ENCODE assay signal across 8 cellular contexts in genomic region chr2:64049633-64050220, GRCh38. TPM values are rescaled to one million over a fixed set of nuclear protein-coding genes. Genes with fewer than 3 reads are reported as not detected.
DNase-seq lines count a peak whose midpoint lies in the region; ATAC-seq and TF ChIP-seq lines count a peak whose summit lies in the region.

No MANE protein-coding gene starts in this region.

- ATAC-seq in HG02642 (IDR thresholded peaks at IDR 0.05; ENCODE audit: poor library complexity, unreplicated experiment) (peak; percentile 82), gastrocnemius medialis (peak; percentile 58 to 72)
- peak; percentile 93 for ATAC-seq in activated naive CD8-positive, alpha-beta T cell treated with anti-CD3 and anti-CD28 coated beads, Interleukin-2, amount 50 U/mL, for 24 hours

- H3K4me3 Mint-ChIP-seq in activated naive CD8-positive, alpha-beta T cell treated with anti-CD3 and anti-CD28 coated beads, Interleukin-2, amount 50 U/mL, for 24 hours, result no peak overlapping the region

- DNase-seq in NCI-H1417 treated with DMSO at 0.1 percent for 48 hours (lab: John Stamatoyannopoulos, UW), result peak; percentile 72
- DNase-seq in T follicular helper cell (ENCODE audit: low read depth), result peak; percentile 54
- DNase-seq in activated naive CD8-positive, alpha-beta T cell treated with anti-CD3 and anti-CD28 coated beads, Interleukin-2, amount 50 U/mL, for 24 hours, result peak; percentile 61
- DNase-seq in left ventricle myocardium inferior, result peak; percentile 36
- peak; percentile 11 to 23 for DNase-seq in gastrocnemius medialis
- no peak for DNase-seq in mesenteric fat pad (ENCODE audit: low spot score)

- H3K4me1 ChIP-seq in left ventricle myocardium inferior (peaks cover 14% of the 10 kb centered on the region), gastrocnemius medialis (peaks cover 0 to 8% of the 10 kb centered on the region in 2 donors)

- no peaks in the 10 kb centered on the region for H3K9me3 Mint-ChIP-seq in activated naive CD8-positive, alpha-beta T cell treated with anti-CD3 and anti-CD28 coated beads, Interleukin-2, amount 50 U/mL, for 24 hours

- no peak for TF ChIP-seq POLR2A in gastrocnemius medialis (IDR thresholded peaks at IDR 0.05)

- in situ Hi-C loops in gastrocnemius medialis (cut with MboI; ENCODE audit: low sequenced_read_pairs in 4 of 4), result loop anchor here (5.0 to 25.0 kb wide), 5 partner anchors 263 to 438 kb away; no protein-coding TSS in a partner anchor

- no peaks in the 10 kb centered on the region for H3K36me3 ChIP-seq in left ventricle myocardium inferior
- H3K36me3 ChIP-seq in gastrocnemius medialis, result no peaks in the 10 kb centered on the region

- no peaks in the 10 kb centered on the region for H3K9me3 ChIP-seq in left ventricle myocardium inferior (replicated peaks)
- no peaks in the 10 kb centered on the region for H3K9me3 ChIP-seq in gastrocnemius medialis

- H3K27me3 ChIP-seq in left ventricle myocardium inferior (ENCODE audit: low read depth) (no peaks in the 10 kb centered on the region), gastrocnemius medialis (no peaks in the 10 kb centered on the region)

- intact Hi-C loops in left ventricle myocardium inferior (cut with micrococcal nuclease), result loop anchor here (5.0 to 10.0 kb wide), 2 partner anchors 185 to 278 kb away; no protein-coding TSS in a partner anchor
- intact Hi-C loops in gastrocnemius medialis (cut with DNase I; ENCODE audit: low total_unique reads), result loop anchor here (5.0 kb wide), 2 partner anchors 263 to 278 kb away; no protein-coding TSS in a partner anchor

- H3K4me3 ChIP-seq in GM12875 (ENCODE audit: low read depth, low read length) (no peak overlapping the region), left ventricle myocardium inferior (no peak overlapping the region), gastrocnemius medialis (no peak overlapping the region)

- no peaks in the 10 kb centered on the region for H3K36me3 Mint-ChIP-seq in activated naive CD8-positive, alpha-beta T cell treated with anti-CD3 and anti-CD28 coated beads, Interleukin-2, amount 50 U/mL, for 24 hours (ENCODE audit: low read depth)

- H3K4me1 Mint-ChIP-seq in activated naive CD8-positive, alpha-beta T cell treated with anti-CD3 and anti-CD28 coated beads, Interleukin-2, amount 50 U/mL, for 24 hours, result peaks cover 32% of the 10 kb centered on the region

- H3K27ac Mint-ChIP-seq in activated naive CD8-positive, alpha-beta T cell treated with anti-CD3 and anti-CD28 coated beads, Interleukin-2, amount 50 U/mL, for 24 hours, result peak overlapping the region; percentile 28

- H3K27ac ChIP-seq in left ventricle myocardium inferior (replicated peaks), result no peak overlapping the region
- no peak overlapping the region for H3K27ac ChIP-seq in gastrocnemius medialis

- H3K27me3 Mint-ChIP-seq in activated naive CD8-positive, alpha-beta T cell treated with anti-CD3 and anti-CD28 coated beads, Interleukin-2, amount 50 U/mL, for 24 hours, result no peaks in the 10 kb centered on the region

- TF ChIP-seq CTCF in GM12875 (IDR thresholded peaks at IDR 0.05; ENCODE audit: borderline replicate concordance, insufficient read depth, low read depth, low read length) (peak; percentile 81), left ventricle myocardium inferior (IDR thresholded peaks at IDR 0.05; ENCODE audit: borderline replicate concordance) (peak; percentile 94), gastrocnemius medialis (IDR thresholded peaks at IDR 0.05 in 4 of 5, conservative IDR thresholded peaks at IDR 0.05 in 1 of 5) (peak; percentile 62 to 81 (median 70))

RNA-seq across cellular contexts. Expression of gene VPS54, which starts 30.5 kb away (rescaled TPM):
- total RNA-seq in left ventricle myocardium inferior, result 9.9 TPM
- total RNA-seq in gastrocnemius medialis, result 10 to 100 TPM in 2 of 4 donors, 1 to 10 TPM in 2; 7.9 to 12.4 (median 9.8) TPM
- 22.2 TPM for total RNA-seq in mesenteric fat pad
